ENCODE assay signal across 23 cellular contexts in genomic region chr7:91191771-91192170, GRCh38.
DNase-seq lines count a peak whose midpoint lies in the region; ATAC-seq and TF ChIP-seq lines count a peak whose summit lies in the region.
"Had no signal": no experiment of that assay in that cellular context is flagged by ENCODE, and none has a peak within 500 bp of the region (broad histone marks: within the 10 kb centered on the region; RNA-seq: fewer than 3 reads in every experiment).

No MANE protein-coding gene starts in this region.

- H3K4me1 ChIP-seq in GM23338 (ENCODE audit: insufficient read depth) = no peaks in the 10 kb centered on the region

- no peaks in the 10 kb centered on the region for H3K79me2 ChIP-seq in GM23338 (replicated peaks; ENCODE audit: insufficient read depth)

- no peak for ATAC-seq in GM23338
- ATAC-seq: HepG2, PC-3 had no signal

- H3K9me2 ChIP-seq in GM23338 (ENCODE audit: insufficient read depth) = no peaks in the 10 kb centered on the region

- intact Hi-C loops in posterior cingulate gyrus (cut with DNase I) = no loop called here

- H3K27me3 ChIP-seq in GM23338 (ENCODE audit: insufficient read depth) = no peaks in the 10 kb centered on the region

- H3K36me3 ChIP-seq in GM23338 (ENCODE audit: insufficient read depth) = no peaks in the 10 kb centered on the region

- no peak overlapping the region for H3K4me3 ChIP-seq in GM23338

- no peak overlapping the region for H3K27ac ChIP-seq in GM23338 (ENCODE audit: low read depth)

- H4K20me1 ChIP-seq in GM23338 (replicated peaks; ENCODE audit: insufficient read depth) = no peaks in the 10 kb centered on the region

- TF ChIP-seq CTCF in GM23338 (conservative IDR thresholded peaks at IDR 0.05; ENCODE audit: low read depth in 2 of 2) = no peak
- TF ChIP-seq CTCF in progenitor cell of endocrine pancreas (IDR thresholded peaks at IDR 0.05; ENCODE audit: unreplicated experiment) = no peak

- DNase-seq in GM23338 (ENCODE audit: low spot score) (peak; percentile 42), RPMI7951 (ENCODE audit: low read depth) (peak; percentile 3), dermis blood vessel endothelial cell (peak; percentile 9), progenitor cell of endocrine pancreas (ENCODE audit: low spot score, unreplicated experiment) (no peak), T-helper 2 cell (no peak), immature natural killer cell (no peak), posterior cingulate gyrus (no peak), NCI-H524 treated with DMSO at 0.1 percent for 48 hours (lab: John Stamatoyannopoulos, UW) (no peak)
- DNase-seq: Calu3; DMS153; H7; KG1; MM.1S; NCI-H1694; NCI-H2029 treated with DMSO at 0.1 percent for 48 hours; NCI-H345; NCI-H510A treated with DMSO at 0.1 percent for 48 hours; NCI-H774; NK-92 treated with Interleukin-12 subunit alpha and Interleukin-12 subunit beta, amount 100 ng/mL, for 24 hours; PC-3; Right ventricle myocardium superior; RPMI8226 had no signal

- H3K4me2 ChIP-seq in GM23338 = no peak overlapping the region

- peaks cover 5% of the 10 kb centered on the region; the same call in 1 of the 3 replicates for H3K4me1 Mint-ChIP-seq in GM23338
- peaks cover 4% of the 10 kb centered on the region for H3K4me1 Mint-ChIP-seq in progenitor cell of endocrine pancreas (ENCODE audit: low read depth)
- no peaks in the 10 kb centered on the region for H3K4me1 Mint-ChIP-seq in immature natural killer cell

- H3K36me3 Mint-ChIP-seq in GM23338 (ENCODE audit: low read depth) = no peaks in the 10 kb centered on the region
- peaks cover 1% of the 10 kb centered on the region for H3K36me3 Mint-ChIP-seq in progenitor cell of endocrine pancreas (ENCODE audit: insufficient read depth)
- H3K36me3 Mint-ChIP-seq in immature natural killer cell = no peaks in the 10 kb centered on the region

- no peaks in the 10 kb centered on the region for H3K9me3 Mint-ChIP-seq in GM23338
- H3K9me3 Mint-ChIP-seq in progenitor cell of endocrine pancreas (ENCODE audit: low read depth) = no peaks in the 10 kb centered on the region
- H3K9me3 Mint-ChIP-seq in immature natural killer cell = peaks cover 0 to 10% (median 3%) of the 10 kb centered on the region in 6 donors

- no peaks in the 10 kb centered on the region for H3F3A ChIP-seq in GM23338 (replicated peaks; ENCODE audit: low read depth)

- H3K27ac Mint-ChIP-seq in GM23338 (no peak overlapping the region), progenitor cell of endocrine pancreas (peak overlapping the region; percentile 28), immature natural killer cell (no peak overlapping the region)

- H3K4me3 Mint-ChIP-seq in GM23338 = no peak overlapping the region
- H3K4me3 Mint-ChIP-seq in progenitor cell of endocrine pancreas (ENCODE audit: low read depth) = no peak overlapping the region
- H3K4me3 Mint-ChIP-seq in immature natural killer cell = no peak overlapping the region

- H3K27me3 Mint-ChIP-seq in GM23338 (ENCODE audit: insufficient read depth, low read depth, poor library complexity) (peaks cover 1% of the 10 kb centered on the region), progenitor cell of endocrine pancreas (no peaks in the 10 kb centered on the region), immature natural killer cell (ENCODE audit: low read depth in 3 of 3) (peaks cover 0 to 2% (median 0%) of the 10 kb centered on the region in 3 donors)

- no peak overlapping the region for H2AFZ ChIP-seq in GM23338

TF ChIP-seq in GM23338, 12 proteins besides CTCF, POLR2A, EP300 and RAD21:
- TF ChIP-seq EZH2phosphoT487 (IDR thresholded peaks at IDR 0.05; ENCODE audit: unreplicated experiment) (no peak), NANOG (IDR thresholded peaks at IDR 0.05; ENCODE audit: borderline replicate concordance) (no peak)

Comparison
In these comparisons a context has a peak if more than half of its experiments do, and no peak if none do; other contexts are left out.
1. DNase-seq: peak in GM23338 (single experiment), RPMI7951 (single experiment) and dermis blood vessel endothelial cell (single experiment); none in progenitor cell of endocrine pancreas (single experiment), T-helper 2 cell (0 of 5), immature natural killer cell (0 of 3), posterior cingulate gyrus (0 of 10) and NCI-H524 treated with DMSO at 0.1 percent for 48 hours (single experiment).